In genomic region chr12:99529966-99530365, GRCh38 we compare ENCODE assay signal across 10 cellular contexts.
DNase-seq lines count a peak whose midpoint lies in the region; ATAC-seq lines count a peak whose summit lies in the region.
"Had no signal": no experiment of that assay in that cellular context is flagged by ENCODE, and none has a peak within 500 bp of the region (broad histone marks: within the 10 kb centered on the region; RNA-seq: fewer than 3 reads in every experiment).

No MANE protein-coding gene starts in this region.

- no peaks in the 10 kb centered on the region for H3K36me3 Mint-ChIP-seq in activated CD8-positive, alpha-beta memory T cell treated with anti-CD3 and anti-CD28 coated beads, Interleukin-2, amount 10 ng/mL, durations not matched to agents 7 days and 5 days

- CTCF ChIA-PET in activated CD8-positive, alpha-beta memory T cell treated with anti-CD3 and anti-CD28 coated beads, Interleukin-2, amount 10 ng/mL, durations not matched to agents 7 days and 5 days (lab: Charles Lee), result no interaction called here

- H3K4me3 Mint-ChIP-seq in activated CD8-positive, alpha-beta memory T cell treated with anti-CD3 and anti-CD28 coated beads, Interleukin-2, amount 10 ng/mL, durations not matched to agents 7 days and 5 days, result no peak overlapping the region

- no peaks in the 10 kb centered on the region for H3K27me3 Mint-ChIP-seq in activated CD8-positive, alpha-beta memory T cell treated with anti-CD3 and anti-CD28 coated beads, Interleukin-2, amount 10 ng/mL, durations not matched to agents 7 days and 5 days

- no peaks in the 10 kb centered on the region for H3K4me1 Mint-ChIP-seq in activated CD8-positive, alpha-beta memory T cell treated with anti-CD3 and anti-CD28 coated beads, Interleukin-2, amount 10 ng/mL, durations not matched to agents 7 days and 5 days

- ATAC-seq in GM19372 (IDR thresholded peaks at IDR 0.05; ENCODE audit: low read depth, unreplicated experiment) (peak; percentile 93), HG02981 (IDR thresholded peaks at IDR 0.05; ENCODE audit: unreplicated experiment) (peak; percentile 98)
- ATAC-seq in activated CD8-positive, alpha-beta memory T cell treated with anti-CD3 and anti-CD28 coated beads, Interleukin-2, amount 10 ng/mL, durations not matched to agents 7 days and 5 days, result no peak

- H3K27ac Mint-ChIP-seq in activated CD8-positive, alpha-beta memory T cell treated with anti-CD3 and anti-CD28 coated beads, Interleukin-2, amount 10 ng/mL, durations not matched to agents 7 days and 5 days, result no peak overlapping the region

- DNase-seq in AG20443 (ENCODE audit: low spot score), result peak; percentile 9
- DNase-seq in RPMI7951 (ENCODE audit: low read depth), result peak; percentile 83
- DNase-seq in stimulated activated CD4-positive, alpha-beta T cell treated with anti-CD3 and anti-CD28 coated beads, Interleukin-2, amount 100 ng/mL, for 48 hours, result no peak
- no peak for DNase-seq in activated CD8-positive, alpha-beta memory T cell treated with anti-CD3 and anti-CD28 coated beads, Interleukin-2, amount 10 ng/mL, durations not matched to agents 7 days and 5 days
- DNase-seq in NCI-H82 (lab: John Stamatoyannopoulos, UW), result no peak
- DNase-seq in stimulated activated CD4-positive, alpha-beta T cell treated with anti-CD3 and anti-CD28 coated beads, Interleukin-4, amount 100 ng/mL, for 24 hours, result no peak
- DNase-seq: activated CD4-positive, CD25-positive, alpha-beta regulatory T cell treated with anti-CD3 and anti-CD28 coated beads, Interleukin-2, amount 50 U/mL, for 72 hours; NCI-H526 treated with DMSO at 0.1 percent for 48 hours had no signal

- peaks cover 9% of the 10 kb centered on the region for H3K9me3 Mint-ChIP-seq in activated CD8-positive, alpha-beta memory T cell treated with anti-CD3 and anti-CD28 coated beads, Interleukin-2, amount 10 ng/mL, durations not matched to agents 7 days and 5 days (ENCODE audit: low read depth)

Comparison
In these comparisons a context has a peak if more than half of its experiments do, and no peak if none do; other contexts are left out.
1. DNase-seq: peak in AG20443 (single experiment) and RPMI7951 (single experiment); none in stimulated activated CD4-positive, alpha-beta T cell treated with anti-CD3 and anti-CD28 coated beads, Interleukin-2, amount 100 ng/mL, for 48 hours (0 of 2), activated CD8-positive, alpha-beta memory T cell treated with anti-CD3 and anti-CD28 coated beads, Interleukin-2, amount 10 ng/mL, durations not matched to agents 7 days and 5 days (single experiment), NCI-H82 (single experiment) and stimulated activated CD4-positive, alpha-beta T cell treated with anti-CD3 and anti-CD28 coated beads, Interleukin-4, amount 100 ng/mL, for 24 hours (single experiment).